ENCODE assay signal across 1 cellular context in the genomic region with DNA sequence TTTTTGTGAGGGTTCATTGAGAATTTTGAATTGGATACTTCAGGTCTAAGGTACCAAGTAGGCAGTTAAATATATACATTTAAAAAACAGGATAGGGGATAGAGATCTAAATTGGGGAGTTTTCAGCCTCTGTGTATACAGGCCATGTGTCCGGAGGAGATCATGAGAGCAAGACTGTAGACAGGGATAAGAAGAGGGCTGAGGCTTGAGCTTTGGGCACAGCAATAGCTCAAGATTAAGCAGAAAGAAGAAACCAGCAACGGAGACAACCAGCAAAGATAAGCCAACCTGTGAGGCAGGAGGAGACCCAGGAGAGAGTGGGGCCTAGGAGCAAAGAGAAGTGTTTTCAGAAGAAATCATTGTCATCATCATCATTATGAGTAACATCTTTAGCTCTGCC.
TF ChIP-seq lines count a peak whose summit lies in the region.

No MANE protein-coding gene starts in this region.

TF ChIP-seq in K562, 482 proteins besides CTCF, POLR2A, EP300 and RAD21 (continued from another document):
- TF ChIP-seq, protein P1, sequence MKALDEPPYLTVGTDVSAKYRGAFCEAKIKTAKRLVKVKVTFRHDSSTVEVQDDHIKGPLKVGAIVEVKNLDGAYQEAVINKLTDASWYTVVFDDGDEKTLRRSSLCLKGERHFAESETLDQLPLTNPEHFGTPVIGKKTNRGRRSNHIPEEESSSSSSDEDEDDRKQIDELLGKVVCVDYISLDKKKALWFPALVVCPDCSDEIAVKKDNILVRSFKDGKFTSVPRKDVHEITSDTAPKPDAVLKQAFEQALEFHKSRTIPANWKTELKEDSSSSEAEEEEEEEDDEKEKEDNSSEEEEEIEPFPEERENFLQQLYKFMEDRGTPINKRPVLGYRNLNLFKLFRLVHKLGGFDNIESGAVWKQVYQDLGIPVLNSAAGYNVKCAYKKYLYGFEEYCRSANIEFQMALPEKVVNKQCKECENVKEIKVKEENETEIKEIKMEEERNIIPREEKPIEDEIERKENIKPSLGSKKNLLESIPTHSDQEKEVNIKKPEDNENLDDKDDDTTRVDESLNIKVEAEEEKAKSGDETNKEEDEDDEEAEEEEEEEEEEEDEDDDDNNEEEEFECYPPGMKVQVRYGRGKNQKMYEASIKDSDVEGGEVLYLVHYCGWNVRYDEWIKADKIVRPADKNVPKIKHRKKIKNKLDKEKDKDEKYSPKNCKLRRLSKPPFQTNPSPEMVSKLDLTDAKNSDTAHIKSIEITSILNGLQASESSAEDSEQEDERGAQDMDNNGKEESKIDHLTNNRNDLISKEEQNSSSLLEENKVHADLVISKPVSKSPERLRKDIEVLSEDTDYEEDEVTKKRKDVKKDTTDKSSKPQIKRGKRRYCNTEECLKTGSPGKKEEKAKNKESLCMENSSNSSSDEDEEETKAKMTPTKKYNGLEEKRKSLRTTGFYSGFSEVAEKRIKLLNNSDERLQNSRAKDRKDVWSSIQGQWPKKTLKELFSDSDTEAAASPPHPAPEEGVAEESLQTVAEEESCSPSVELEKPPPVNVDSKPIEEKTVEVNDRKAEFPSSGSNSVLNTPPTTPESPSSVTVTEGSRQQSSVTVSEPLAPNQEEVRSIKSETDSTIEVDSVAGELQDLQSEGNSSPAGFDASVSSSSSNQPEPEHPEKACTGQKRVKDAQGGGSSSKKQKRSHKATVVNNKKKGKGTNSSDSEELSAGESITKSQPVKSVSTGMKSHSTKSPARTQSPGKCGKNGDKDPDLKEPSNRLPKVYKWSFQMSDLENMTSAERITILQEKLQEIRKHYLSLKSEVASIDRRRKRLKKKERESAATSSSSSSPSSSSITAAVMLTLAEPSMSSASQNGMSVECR (CRISPR knock-in tag; IDR thresholded peaks at IDR 0.05): no peak
- TF ChIP-seq, protein P2, sequence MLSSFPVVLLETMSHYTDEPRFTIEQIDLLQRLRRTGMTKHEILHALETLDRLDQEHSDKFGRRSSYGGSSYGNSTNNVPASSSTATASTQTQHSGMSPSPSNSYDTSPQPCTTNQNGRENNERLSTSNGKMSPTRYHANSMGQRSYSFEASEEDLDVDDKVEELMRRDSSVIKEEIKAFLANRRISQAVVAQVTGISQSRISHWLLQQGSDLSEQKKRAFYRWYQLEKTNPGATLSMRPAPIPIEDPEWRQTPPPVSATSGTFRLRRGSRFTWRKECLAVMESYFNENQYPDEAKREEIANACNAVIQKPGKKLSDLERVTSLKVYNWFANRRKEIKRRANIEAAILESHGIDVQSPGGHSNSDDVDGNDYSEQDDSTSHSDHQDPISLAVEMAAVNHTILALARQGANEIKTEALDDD (IDR thresholded peaks at IDR 0.05): no peak
- no peak for TF ChIP-seq NUFIP1 (IDR thresholded peaks at IDR 0.05; ENCODE audit: partially characterized antibody)
- TF ChIP-seq GTF2A2 (tag; IDR thresholded peaks at IDR 0.05): no peak
- TF ChIP-seq KAT7 (CRISPR knock-in tag; IDR thresholded peaks at IDR 0.05; ENCODE audit: borderline replicate concordance): no peak
- TF ChIP-seq CHD2 (IDR thresholded peaks at IDR 0.05; ENCODE audit: low read depth, low read length): no peak
- TF ChIP-seq CBFA2T3 (IDR thresholded peaks at IDR 0.05): peak; percentile 82
- TF ChIP-seq, protein P3, sequence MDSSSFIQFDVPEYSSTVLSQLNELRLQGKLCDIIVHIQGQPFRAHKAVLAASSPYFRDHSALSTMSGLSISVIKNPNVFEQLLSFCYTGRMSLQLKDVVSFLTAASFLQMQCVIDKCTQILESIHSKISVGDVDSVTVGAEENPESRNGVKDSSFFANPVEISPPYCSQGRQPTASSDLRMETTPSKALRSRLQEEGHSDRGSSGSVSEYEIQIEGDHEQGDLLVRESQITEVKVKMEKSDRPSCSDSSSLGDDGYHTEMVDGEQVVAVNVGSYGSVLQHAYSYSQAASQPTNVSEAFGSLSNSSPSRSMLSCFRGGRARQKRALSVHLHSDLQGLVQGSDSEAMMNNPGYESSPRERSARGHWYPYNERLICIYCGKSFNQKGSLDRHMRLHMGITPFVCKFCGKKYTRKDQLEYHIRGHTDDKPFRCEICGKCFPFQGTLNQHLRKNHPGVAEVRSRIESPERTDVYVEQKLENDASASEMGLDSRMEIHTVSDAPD (CRISPR knock-in tag; IDR thresholded peaks at IDR 0.05): no peak
- TF ChIP-seq, protein P4, sequence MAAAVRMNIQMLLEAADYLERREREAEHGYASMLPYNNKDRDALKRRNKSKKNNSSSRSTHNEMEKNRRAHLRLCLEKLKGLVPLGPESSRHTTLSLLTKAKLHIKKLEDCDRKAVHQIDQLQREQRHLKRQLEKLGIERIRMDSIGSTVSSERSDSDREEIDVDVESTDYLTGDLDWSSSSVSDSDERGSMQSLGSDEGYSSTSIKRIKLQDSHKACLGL (CRISPR knock-in tag; IDR thresholded peaks at IDR 0.05; ENCODE audit: borderline replicate concordance, poor library complexity, severe bottlenecking): no peak
- 0 out of 2 replicates have a peak, but pooled peaks have one; percentile 8 for TF ChIP-seq EHMT2 (IDR thresholded peaks at IDR 0.05)
- TF ChIP-seq POLR2G (IDR thresholded peaks at IDR 0.05; ENCODE audit: low read depth, low read length): no peak
- TF ChIP-seq RFX1 (IDR thresholded peaks at IDR 0.05): no peak
- TF ChIP-seq CBFA2T2 (conservative IDR thresholded peaks at IDR 0.05): peak; percentile 64
- TF ChIP-seq SMAD4 (CRISPR knock-in tag; conservative IDR thresholded peaks at IDR 0.05): no peak
- no peak for TF ChIP-seq HMGN3 (IDR thresholded peaks at IDR 0.05; ENCODE audit: borderline replicate concordance, extremely low read depth, insufficient read length, low read depth, low read length)
- TF ChIP-seq TAL1 (IDR thresholded peaks at IDR 0.05): peak; percentile 46; the same call in 1 of the 2 replicates
- peak; percentile 45; the same call in 1 of the 2 replicates for TF ChIP-seq NCOR1 (IDR thresholded peaks at IDR 0.05)
- TF ChIP-seq, protein P5, sequence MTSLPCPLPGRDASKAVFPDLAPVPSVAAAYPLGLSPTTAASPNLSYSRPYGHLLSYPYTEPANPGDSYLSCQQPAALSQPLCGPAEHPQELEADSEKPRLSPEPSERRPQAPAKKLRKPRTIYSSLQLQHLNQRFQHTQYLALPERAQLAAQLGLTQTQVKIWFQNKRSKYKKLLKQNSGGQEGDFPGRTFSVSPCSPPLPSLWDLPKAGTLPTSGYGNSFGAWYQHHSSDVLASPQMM (CRISPR knock-in tag; IDR thresholded peaks at IDR 0.05): no peak
- TF ChIP-seq ARID1B (IDR thresholded peaks at IDR 0.05): peak; percentile 54; the same call in 1 of the 2 replicates
- no peak for TF ChIP-seq TEAD2 (tag; IDR thresholded peaks at IDR 0.05)
- TF ChIP-seq ZC3H8 (IDR thresholded peaks at IDR 0.05): no peak
- peak; percentile 44; the same call in 1 of the 2 replicates for TF ChIP-seq TCF3 (CRISPR knock-in tag; IDR thresholded peaks at IDR 0.05)
- TF ChIP-seq DIDO1 (tag; IDR thresholded peaks at IDR 0.05; ENCODE audit: low read depth): no peak
